9 cellular contexts compared by ENCODE assay signal in the genomic region with DNA sequence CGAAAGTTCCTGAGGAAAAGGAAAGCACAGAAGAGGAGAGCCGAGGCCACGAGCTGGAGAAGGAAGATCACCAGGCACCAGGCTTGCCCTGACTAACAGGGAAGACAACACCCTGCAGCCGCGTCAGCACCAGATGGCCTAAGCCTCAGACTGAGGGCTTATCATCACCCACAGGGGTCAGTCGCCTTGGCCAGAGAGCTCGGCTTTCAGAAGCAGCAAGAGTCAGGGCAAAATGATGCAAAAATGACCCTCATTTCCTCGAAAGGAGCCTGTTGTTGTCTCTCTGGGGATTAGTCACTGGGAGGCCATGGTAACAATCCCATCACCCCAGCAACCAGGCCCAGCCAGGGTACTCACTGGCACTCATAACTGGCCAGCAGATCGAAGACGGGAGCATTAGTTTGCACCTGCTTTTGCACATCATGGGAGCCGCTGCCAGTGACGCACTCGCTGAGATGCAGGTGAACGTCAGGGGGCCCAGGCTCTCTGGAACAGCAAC. TPM values are rescaled to one million over a fixed set of nuclear protein-coding genes. Genes with fewer than 3 reads are reported as not detected.
DNase-seq lines count a peak whose midpoint lies in the region; TF ChIP-seq lines count a peak whose summit lies in the region.
"Had no signal": no experiment of that assay in that cellular context is flagged by ENCODE, and none has a peak within 500 bp of the region (broad histone marks: within the 10 kb centered on the region; RNA-seq: fewer than 3 reads in every experiment).

No MANE protein-coding gene starts in this region.

- peaks cover 38% of the 10 kb centered on the region for H3K36me3 Mint-ChIP-seq in MCF 10A (ENCODE audit: insufficient read depth, unreplicated experiment)

- no peak overlapping the region for H2AFZ ChIP-seq in mammary epithelial cell (ENCODE audit: low read depth, low read length)

- POLR2A ChIA-PET in MCF 10A (lab: Yijun Ruan, JAX): interaction anchor here (0.6 kb wide), 1 partner anchor 415 kb away, joined by 3 read pairs; no protein-coding TSS in a partner anchor

- CTCF ChIA-PET in MCF 10A (lab: Yijun Ruan, JAX) (interaction anchor here (0.6 to 1.1 kb wide), 4 partner anchors 9 to 403 kb away, joined by 3 to 4 read pairs (median 3); no protein-coding TSS in a partner anchor), mammary epithelial cell (lab: Charles Lee; ENCODE audit: low non-redundant PET) (no interaction called here)

- peaks cover 23% of the 10 kb centered on the region for H3K4me1 Mint-ChIP-seq in MCF 10A (ENCODE audit: insufficient read depth, unreplicated experiment)

- peak overlapping the region; percentile 81 for H3K27ac Mint-ChIP-seq in MCF 10A (ENCODE audit: low read depth, unreplicated experiment)

- no peaks in the 10 kb centered on the region for H4K20me1 ChIP-seq in mammary epithelial cell (ENCODE audit: insufficient read depth, low read length)

- H3K4me2 ChIP-seq in mammary epithelial cell (ENCODE audit: insufficient read depth, low read depth, low read length): no peak overlapping the region

- DNase-seq in MCF 10A (ENCODE audit: unreplicated experiment) (peak; percentile 38), mammary epithelial cell (no peak), coronary artery (ENCODE audit: low spot score) (peak; percentile 98), lung microvascular endothelial cell (ENCODE audit: low read depth in 2 of 2) (peak; percentile 64 to 99), ureter (ENCODE audit: low spot score) (peak; percentile 78), GM13977 (ENCODE audit: low spot score) (no peak), GM19240 (ENCODE audit: insufficient read length, low spot score) (no peak)
- no peak for DNase-seq in stimulated activated CD8-positive, alpha-beta memory T cell treated with anti-CD3 and anti-CD28 coated beads, Interleukin-4, amount 100 ng/mL, for 48 hours

- no peaks in the 10 kb centered on the region for H3K9me3 ChIP-seq in mammary epithelial cell (replicated peaks; ENCODE audit: insufficient read depth, low read length)

- no peak overlapping the region for H3K9ac ChIP-seq in mammary epithelial cell (ENCODE audit: insufficient read depth, low read length)

- H3K79me2 ChIP-seq in mammary epithelial cell (ENCODE audit: insufficient read depth, low read length): no peaks in the 10 kb centered on the region

- H3K4me3 Mint-ChIP-seq in MCF 10A (ENCODE audit: unreplicated experiment): no peak overlapping the region

- no peaks in the 10 kb centered on the region for H3K27me3 Mint-ChIP-seq in MCF 10A (ENCODE audit: insufficient read depth, unreplicated experiment)

- no peak overlapping the region for H3K27ac ChIP-seq in mammary epithelial cell (ENCODE audit: insufficient read depth, low read depth, low read length)
- peak overlapping the region; percentile 87 to 93 for H3K27ac ChIP-seq in coronary artery
- H3K27ac ChIP-seq: SK-N-MC had no signal

- intact Hi-C loops in MCF 10A (cut with micrococcal nuclease) (no loop called here), mammary epithelial cell (cut with micrococcal nuclease) (no loop called here)

- H3K9me3 Mint-ChIP-seq in MCF 10A (ENCODE audit: unreplicated experiment): no peaks in the 10 kb centered on the region

- in situ Hi-C loops in mammary epithelial cell (cut with MboI; ENCODE audit: low sequenced_read_pairs in 2 of 2): no loop called here
- in situ Hi-C loops in GM13977 (cut with MboI; ENCODE audit: low pct_unique_long_range_greater_than_20kb, low sequenced_read_pairs, unreplicated experiment): no loop called here

- BruUV-seq in MCF 10A (replicated peaks; lab: Mats Ljungman, UMichigan) (no TSS peak), mammary epithelial cell (replicated peaks; lab: Mats Ljungman, UMichigan) (no TSS peak)

- peaks cover 4% of the 10 kb centered on the region for H3K4me1 ChIP-seq in mammary epithelial cell (ENCODE audit: insufficient read depth, low read length)

- H3K27me3 ChIP-seq in mammary epithelial cell (ENCODE audit: insufficient read depth, low read length): no peaks in the 10 kb centered on the region

- dilution Hi-C loops in mammary epithelial cell (cut with HindIII; ENCODE audit: low sequenced_read_pairs): no loop called here

- TF ChIP-seq CTCF in MCF 10A (IDR thresholded peaks at IDR 0.05; ENCODE audit: unreplicated experiment) (no peak), mammary epithelial cell (conservative IDR thresholded peaks at IDR 0.05 in 1 of 2, IDR thresholded peaks at IDR 0.05 in 1 of 2; ENCODE audit: extremely low read depth in 1 of 2, insufficient read depth in 1 of 2, low read depth in 1 of 2, low read length in 2 of 2) (no peak), coronary artery (IDR thresholded peaks at IDR 0.05) (no peak), GM13977 (IDR thresholded peaks at IDR 0.05; ENCODE audit: extremely low read depth, insufficient read depth, missing control alignments) (no peak)

- H3K36me3 ChIP-seq in mammary epithelial cell (ENCODE audit: insufficient read depth, low read length): no peaks in the 10 kb centered on the region

- H3K4me3 ChIP-seq in mammary epithelial cell (replicated peaks in 1 of 3; ENCODE audit: insufficient read depth in 1 of 3, low read depth in 2 of 3, low read length in 3 of 3) (no peak overlapping the region), coronary artery (peak overlapping the region; percentile 39)
- H3K4me3 ChIP-seq: SK-N-MC had no signal

- 91% methylated on average over 11 of the region's 14 CpGs for WGBS in mammary epithelial cell (ENCODE audit: low coverage, missing lambda C conversion rate)

RNA-seq across cellular contexts. Expression of gene ZFP36L2, which starts 42.7 kb away (rescaled TPM):
- total RNA-seq in MCF 10A (2022) (107 and 162 TPM in 2 replicates), mammary epithelial cell (100 to 1,000 TPM in 1 of 2 donors, 10 to 100 TPM in 1; 26.3 to 213 TPM), lung microvascular endothelial cell (7.7 and 11.8 TPM in 2 replicates), ureter (149 TPM)
- 35.6 TPM for polyA plus RNA-seq in mammary epithelial cell
- 68.7 TPM for polyA minus RNA-seq in mammary epithelial cell

Comparison
In these comparisons a context has a peak if more than half of its experiments do, and no peak if none do; other contexts are left out.
1. DNase-seq: peak in MCF 10A (single experiment), coronary artery (single experiment), lung microvascular endothelial cell (2 of 2) and ureter (single experiment); none in mammary epithelial cell (single experiment), stimulated activated CD8-positive, alpha-beta memory T cell treated with anti-CD3 and anti-CD28 coated beads, Interleukin-4, amount 100 ng/mL, for 48 hours (single experiment), GM13977 (single experiment) and GM19240 (single experiment).